ENCODE assay signal across 1 cellular context in the genomic region with DNA sequence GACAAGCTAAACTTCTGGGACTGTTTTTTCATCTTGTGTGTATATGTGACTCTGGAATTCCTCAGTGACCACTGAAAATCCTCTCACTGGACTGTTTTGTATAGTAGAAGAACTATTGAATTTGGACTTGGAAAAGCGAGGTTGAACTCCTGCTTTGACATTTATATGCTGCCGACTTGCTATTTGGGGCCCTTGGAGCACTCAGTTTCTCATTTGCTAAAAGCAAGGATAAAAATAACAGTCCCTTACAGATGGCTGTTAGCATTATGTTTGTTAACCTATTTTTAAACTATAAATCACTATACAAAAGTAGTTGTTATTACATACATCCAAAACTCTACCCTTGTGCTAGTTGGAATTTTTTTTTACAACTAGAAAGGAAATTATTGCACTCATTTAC.
TF ChIP-seq lines count a peak whose summit lies in the region.

No MANE protein-coding gene starts in this region.

TF ChIP-seq in GM23338, 12 proteins besides CTCF, POLR2A, EP300 and RAD21 (continued from another document):
- TF ChIP-seq, protein P1, sequence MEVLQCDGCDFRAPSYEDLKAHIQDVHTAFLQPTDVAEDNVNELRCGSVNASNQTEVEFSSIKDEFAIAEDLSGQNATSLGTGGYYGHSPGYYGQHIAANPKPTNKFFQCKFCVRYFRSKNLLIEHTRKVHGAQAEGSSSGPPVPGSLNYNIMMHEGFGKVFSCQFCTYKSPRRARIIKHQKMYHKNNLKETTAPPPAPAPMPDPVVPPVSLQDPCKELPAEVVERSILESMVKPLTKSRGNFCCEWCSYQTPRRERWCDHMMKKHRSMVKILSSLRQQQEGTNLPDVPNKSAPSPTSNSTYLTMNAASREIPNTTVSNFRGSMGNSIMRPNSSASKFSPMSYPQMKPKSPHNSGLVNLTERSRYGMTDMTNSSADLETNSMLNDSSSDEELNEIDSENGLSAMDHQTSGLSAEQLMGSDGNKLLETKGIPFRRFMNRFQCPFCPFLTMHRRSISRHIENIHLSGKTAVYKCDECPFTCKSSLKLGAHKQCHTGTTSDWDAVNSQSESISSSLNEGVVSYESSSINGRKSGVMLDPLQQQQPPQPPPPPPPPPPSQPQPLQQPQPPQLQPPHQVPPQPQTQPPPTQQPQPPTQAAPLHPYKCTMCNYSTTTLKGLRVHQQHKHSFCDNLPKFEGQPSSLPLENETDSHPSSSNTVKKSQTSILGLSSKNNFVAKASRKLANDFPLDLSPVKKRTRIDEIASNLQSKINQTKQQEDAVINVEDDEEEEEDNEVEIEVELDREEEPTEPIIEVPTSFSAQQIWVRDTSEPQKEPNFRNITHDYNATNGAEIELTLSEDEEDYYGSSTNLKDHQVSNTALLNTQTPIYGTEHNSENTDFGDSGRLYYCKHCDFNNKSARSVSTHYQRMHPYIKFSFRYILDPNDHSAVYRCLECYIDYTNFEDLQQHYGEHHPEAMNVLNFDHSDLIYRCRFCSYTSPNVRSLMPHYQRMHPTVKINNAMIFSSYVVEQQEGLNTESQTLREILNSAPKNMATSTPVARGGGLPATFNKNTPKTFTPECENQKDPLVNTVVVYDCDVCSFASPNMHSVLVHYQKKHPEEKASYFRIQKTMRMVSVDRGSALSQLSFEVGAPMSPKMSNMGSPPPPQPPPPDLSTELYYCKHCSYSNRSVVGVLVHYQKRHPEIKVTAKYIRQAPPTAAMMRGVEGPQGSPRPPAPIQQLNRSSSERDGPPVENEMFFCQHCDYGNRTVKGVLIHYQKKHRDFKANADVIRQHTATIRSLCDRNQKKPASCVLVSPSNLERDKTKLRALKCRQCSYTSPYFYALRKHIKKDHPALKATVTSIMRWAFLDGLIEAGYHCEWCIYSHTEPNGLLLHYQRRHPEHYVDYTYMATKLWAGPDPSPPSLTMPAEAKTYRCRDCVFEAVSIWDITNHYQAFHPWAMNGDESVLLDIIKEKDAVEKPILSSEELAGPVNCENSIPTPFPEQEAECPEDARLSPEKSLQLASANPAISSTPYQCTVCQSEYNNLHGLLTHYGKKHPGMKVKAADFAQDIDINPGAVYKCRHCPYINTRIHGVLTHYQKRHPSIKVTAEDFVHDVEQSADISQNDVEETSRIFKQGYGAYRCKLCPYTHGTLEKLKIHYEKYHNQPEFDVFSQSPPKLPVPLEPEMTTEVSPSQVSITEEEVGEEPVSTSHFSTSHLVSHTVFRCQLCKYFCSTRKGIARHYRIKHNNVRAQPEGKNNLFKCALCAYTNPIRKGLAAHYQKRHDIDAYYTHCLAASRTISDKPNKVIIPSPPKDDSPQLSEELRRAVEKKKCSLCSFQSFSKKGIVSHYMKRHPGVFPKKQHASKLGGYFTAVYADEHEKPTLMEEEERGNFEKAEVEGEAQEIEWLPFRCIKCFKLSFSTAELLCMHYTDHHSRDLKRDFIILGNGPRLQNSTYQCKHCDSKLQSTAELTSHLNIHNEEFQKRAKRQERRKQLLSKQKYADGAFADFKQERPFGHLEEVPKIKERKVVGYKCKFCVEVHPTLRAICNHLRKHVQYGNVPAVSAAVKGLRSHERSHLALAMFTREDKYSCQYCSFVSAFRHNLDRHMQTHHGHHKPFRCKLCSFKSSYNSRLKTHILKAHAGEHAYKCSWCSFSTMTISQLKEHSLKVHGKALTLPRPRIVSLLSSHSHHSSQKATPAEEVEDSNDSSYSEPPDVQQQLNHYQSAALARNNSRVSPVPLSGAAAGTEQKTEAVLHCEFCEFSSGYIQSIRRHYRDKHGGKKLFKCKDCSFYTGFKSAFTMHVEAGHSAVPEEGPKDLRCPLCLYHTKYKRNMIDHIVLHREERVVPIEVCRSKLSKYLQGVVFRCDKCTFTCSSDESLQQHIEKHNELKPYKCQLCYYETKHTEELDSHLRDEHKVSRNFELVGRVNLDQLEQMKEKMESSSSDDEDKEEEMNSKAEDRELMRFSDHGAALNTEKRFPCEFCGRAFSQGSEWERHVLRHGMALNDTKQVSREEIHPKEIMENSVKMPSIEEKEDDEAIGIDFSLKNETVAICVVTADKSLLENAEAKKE (CRISPR knock-in tag; IDR thresholded peaks at IDR 0.05) = no peak
- no peak for TF ChIP-seq ZNF114 (CRISPR knock-in tag; IDR thresholded peaks at IDR 0.05)
- no peak for TF ChIP-seq CREB1 (CRISPR knock-in tag; IDR thresholded peaks at IDR 0.05; ENCODE audit: low read depth)
- TF ChIP-seq, protein P2, sequence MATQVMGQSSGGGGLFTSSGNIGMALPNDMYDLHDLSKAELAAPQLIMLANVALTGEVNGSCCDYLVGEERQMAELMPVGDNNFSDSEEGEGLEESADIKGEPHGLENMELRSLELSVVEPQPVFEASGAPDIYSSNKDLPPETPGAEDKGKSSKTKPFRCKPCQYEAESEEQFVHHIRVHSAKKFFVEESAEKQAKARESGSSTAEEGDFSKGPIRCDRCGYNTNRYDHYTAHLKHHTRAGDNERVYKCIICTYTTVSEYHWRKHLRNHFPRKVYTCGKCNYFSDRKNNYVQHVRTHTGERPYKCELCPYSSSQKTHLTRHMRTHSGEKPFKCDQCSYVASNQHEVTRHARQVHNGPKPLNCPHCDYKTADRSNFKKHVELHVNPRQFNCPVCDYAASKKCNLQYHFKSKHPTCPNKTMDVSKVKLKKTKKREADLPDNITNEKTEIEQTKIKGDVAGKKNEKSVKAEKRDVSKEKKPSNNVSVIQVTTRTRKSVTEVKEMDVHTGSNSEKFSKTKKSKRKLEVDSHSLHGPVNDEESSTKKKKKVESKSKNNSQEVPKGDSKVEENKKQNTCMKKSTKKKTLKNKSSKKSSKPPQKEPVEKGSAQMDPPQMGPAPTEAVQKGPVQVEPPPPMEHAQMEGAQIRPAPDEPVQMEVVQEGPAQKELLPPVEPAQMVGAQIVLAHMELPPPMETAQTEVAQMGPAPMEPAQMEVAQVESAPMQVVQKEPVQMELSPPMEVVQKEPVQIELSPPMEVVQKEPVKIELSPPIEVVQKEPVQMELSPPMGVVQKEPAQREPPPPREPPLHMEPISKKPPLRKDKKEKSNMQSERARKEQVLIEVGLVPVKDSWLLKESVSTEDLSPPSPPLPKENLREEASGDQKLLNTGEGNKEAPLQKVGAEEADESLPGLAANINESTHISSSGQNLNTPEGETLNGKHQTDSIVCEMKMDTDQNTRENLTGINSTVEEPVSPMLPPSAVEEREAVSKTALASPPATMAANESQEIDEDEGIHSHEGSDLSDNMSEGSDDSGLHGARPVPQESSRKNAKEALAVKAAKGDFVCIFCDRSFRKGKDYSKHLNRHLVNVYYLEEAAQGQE (IDR thresholded peaks at IDR 0.05; ENCODE audit: unreplicated experiment) = no peak
- TF ChIP-seq NANOG (IDR thresholded peaks at IDR 0.05; ENCODE audit: borderline replicate concordance) = no peak
- no peak for TF ChIP-seq STAT1 (IDR thresholded peaks at IDR 0.05; ENCODE audit: unreplicated experiment)
- no peak for TF ChIP-seq ZNF331 (CRISPR knock-in tag; IDR thresholded peaks at IDR 0.05; ENCODE audit: low read depth)
- TF ChIP-seq, protein P3, sequence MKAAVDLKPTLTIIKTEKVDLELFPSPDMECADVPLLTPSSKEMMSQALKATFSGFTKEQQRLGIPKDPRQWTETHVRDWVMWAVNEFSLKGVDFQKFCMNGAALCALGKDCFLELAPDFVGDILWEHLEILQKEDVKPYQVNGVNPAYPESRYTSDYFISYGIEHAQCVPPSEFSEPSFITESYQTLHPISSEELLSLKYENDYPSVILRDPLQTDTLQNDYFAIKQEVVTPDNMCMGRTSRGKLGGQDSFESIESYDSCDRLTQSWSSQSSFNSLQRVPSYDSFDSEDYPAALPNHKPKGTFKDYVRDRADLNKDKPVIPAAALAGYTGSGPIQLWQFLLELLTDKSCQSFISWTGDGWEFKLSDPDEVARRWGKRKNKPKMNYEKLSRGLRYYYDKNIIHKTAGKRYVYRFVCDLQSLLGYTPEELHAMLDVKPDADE (IDR thresholded peaks at IDR 0.05) = no peak
